14 cellular contexts compared by ENCODE assay signal in the genomic region with DNA sequence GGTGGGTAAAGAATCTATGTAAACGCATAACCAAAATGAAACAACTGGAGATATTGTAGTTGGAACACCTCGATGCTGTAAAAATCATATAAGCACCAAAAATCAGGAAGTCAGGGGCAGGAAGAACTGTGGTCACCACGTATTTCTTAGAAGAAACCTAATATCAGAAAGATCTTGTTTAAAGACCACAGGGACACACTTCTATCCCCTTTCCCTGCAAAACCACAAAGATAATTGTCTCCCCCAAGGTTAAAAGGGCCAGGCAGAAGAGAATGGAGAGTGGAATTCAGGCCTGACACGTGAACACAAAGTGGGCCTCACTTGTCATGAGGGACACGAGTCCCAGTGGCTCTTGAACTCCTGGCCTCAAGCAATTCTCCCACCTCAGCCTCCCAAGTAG.
"Had no signal": no experiment of that assay in that cellular context is flagged by ENCODE, and none has a peak within 500 bp of the region (broad histone marks: within the 10 kb centered on the region; RNA-seq: fewer than 3 reads in every experiment).

No MANE protein-coding gene starts in this region.

- H3K27ac ChIP-seq: ascending aorta, breast epithelium, foreskin keratinocyte, parathyroid adenoma, sigmoid colon had no signal

- ATAC-seq: activated T-cell treated with anti-CD3 and anti-CD28 coated beads, Interleukin-2, amount 50 U/mL, for 72 hours; foreskin keratinocyte; naive thymus-derived CD8-positive, alpha-beta T cell had no signal

- DNase-seq: activated B cell treated with CpG ODN at 0.5 μM for 24 hours; activated CD4-positive, alpha-beta T cell treated with anti-CD3 and anti-CD28 coated beads, Interleukin-2, amount 50 U/mL, for 1 hour; activated CD8-positive, alpha-beta memory T cell treated with anti-CD3 and anti-CD28 coated beads, Interleukin-2, amount 50 U/mL, for 4 hours; activated T-cell treated with anti-CD3 and anti-CD28 coated beads, Interleukin-2, amount 50 U/mL, for 72 hours; effector memory CD4-positive, alpha-beta T cell; foreskin keratinocyte; glutamatergic neuron; mesenchymal stem cell; naive thymus-derived CD8-positive, alpha-beta T cell; sigmoid colon; stimulated activated CD4-positive, alpha-beta T cell treated with anti-CD3 and anti-CD28 coated beads, Interleukin-1b, Interleukin-23, amount 100 ng/mL, for 48 hours had no signal

- H3K9ac ChIP-seq: parathyroid adenoma had no signal

- H3K4me1 ChIP-seq: ascending aorta, breast epithelium, foreskin keratinocyte, parathyroid adenoma, sigmoid colon had no signal

- H3K27me3 ChIP-seq: ascending aorta, breast epithelium, foreskin keratinocyte, sigmoid colon had no signal

- H2AFZ ChIP-seq: parathyroid adenoma had no signal

- H3K79me2 ChIP-seq: parathyroid adenoma had no signal

- H3K36me3 ChIP-seq: ascending aorta, breast epithelium, sigmoid colon had no signal

- H3K9me3 ChIP-seq: ascending aorta had no signal

- H3K4me3 ChIP-seq: ascending aorta, breast epithelium, sigmoid colon had no signal
